In the genomic region with DNA sequence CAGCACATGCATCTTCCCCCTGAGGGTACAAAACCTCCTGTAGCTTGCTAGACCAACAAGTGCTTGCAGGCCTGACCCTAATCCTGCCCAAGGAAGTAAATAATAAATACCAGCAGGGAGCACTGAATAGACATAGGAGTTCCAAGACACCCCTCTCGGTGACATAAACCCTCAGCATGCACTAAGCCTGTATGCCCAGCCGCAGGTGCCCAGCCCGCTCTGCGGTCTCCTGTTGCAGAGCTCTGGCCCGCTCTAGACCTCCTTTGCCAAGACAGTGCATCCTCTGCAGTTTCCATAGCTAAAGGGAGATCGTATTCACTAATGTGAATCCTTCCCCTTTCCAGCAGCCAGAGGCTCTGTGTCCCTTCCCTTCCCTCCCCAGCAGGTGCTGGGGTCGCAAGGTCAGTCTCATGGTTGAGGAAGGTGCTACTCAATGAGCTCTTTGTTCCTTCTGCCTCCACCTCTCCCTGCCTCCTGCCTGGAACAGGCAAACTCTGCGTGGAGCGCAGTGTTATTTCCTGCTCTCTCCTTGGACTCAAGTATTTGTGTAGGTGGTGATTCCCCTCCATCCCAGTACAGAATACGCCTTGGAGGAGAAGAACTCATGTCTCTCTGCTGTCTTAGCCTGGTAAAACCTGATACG, we compare ENCODE assay signal across 1 cellular context.
A peak's percentile ranks its signal among the peaks of the same experiment; 100 is the strongest.
TF ChIP-seq lines count a peak whose summit lies in the region.

No MANE protein-coding gene starts in this region.

TF ChIP-seq in HEK293, 187 proteins besides CTCF, POLR2A, EP300 and RAD21:
- TF ChIP-seq SCRT1 (tag by site-specific recombination; IDR thresholded peaks at IDR 0.05; ENCODE audit: borderline replicate concordance) = 0 out of 2 replicates have a peak, but pooled peaks have one; percentile 43
- TF ChIP-seq MEIS1 (CRISPR knock-in tag; IDR thresholded peaks at IDR 0.05; ENCODE audit: borderline replicate concordance) = no peak
- TF ChIP-seq SCRT2 (tag by site-specific recombination; IDR thresholded peaks at IDR 0.05) = peak; percentile 68
TF ChIP-seq in HEK293: peak in this region for 2.
